8 cellular contexts compared by ENCODE assay signal in genomic region chrX:40108084-40108958, GRCh38. TPM values are rescaled to one million over a fixed set of nuclear protein-coding genes. Genes with fewer than 3 reads are reported as not detected.
A peak's percentile ranks its signal among the peaks of the same experiment; 100 is the strongest.
DNase-seq lines count a peak whose midpoint lies in the region; ATAC-seq and TF ChIP-seq lines count a peak whose summit lies in the region.

No MANE protein-coding gene starts in this region.

- H3K27me3 Mint-ChIP-seq in activated CD8-positive, alpha-beta T cell treated with anti-CD3 and anti-CD28 coated beads, Interleukin-2, amount 10 ng/mL, durations not matched to agents 7 days and 5 days (ENCODE audit: low read depth), result no peaks in the 10 kb centered on the region

- no peak for TF ChIP-seq CTCF in BJ (IDR thresholded peaks at IDR 0.05; ENCODE audit: insufficient read depth, low read depth, low read length)
- no peak for TF ChIP-seq CTCF in HFF-Myc (IDR thresholded peaks at IDR 0.05; ENCODE audit: low read depth, low read length, missing control alignments)
- no peak for TF ChIP-seq CTCF in left ventricle myocardium inferior (IDR thresholded peaks at IDR 0.05; ENCODE audit: borderline replicate concordance)
- TF ChIP-seq CTCF in psoas muscle (IDR thresholded peaks at IDR 0.05), result no peak

- H3K9me3 Mint-ChIP-seq in activated CD8-positive, alpha-beta T cell treated with anti-CD3 and anti-CD28 coated beads, Interleukin-2, amount 10 ng/mL, durations not matched to agents 7 days and 5 days (ENCODE audit: insufficient read depth), result no peaks in the 10 kb centered on the region

- DNase-seq in BJ (ENCODE audit: low read depth) (no peak), HFF-Myc (ENCODE audit: extremely low read depth, low read depth) (no peak), left ventricle myocardium inferior (peak; percentile 42), psoas muscle (peak; percentile 68 to 75)
- no peak for DNase-seq in activated CD8-positive, alpha-beta T cell treated with anti-CD3 and anti-CD28 coated beads, Interleukin-2, amount 10 ng/mL, durations not matched to agents 7 days and 5 days

- CTCF ChIA-PET in BJ (lab: Yijun Ruan, JAX), result no interaction called here
- CTCF ChIA-PET in activated CD8-positive, alpha-beta T cell treated with anti-CD3 and anti-CD28 coated beads, Interleukin-2, amount 10 ng/mL, durations not matched to agents 7 days and 5 days (lab: Charles Lee), result interaction anchor here (0.7 kb wide), 1 partner anchor 11 kb away, joined by 3 read pairs; the partner anchor contains the start of gene BCOR

- no peak overlapping the region for H3K27ac Mint-ChIP-seq in activated CD8-positive, alpha-beta T cell treated with anti-CD3 and anti-CD28 coated beads, Interleukin-2, amount 10 ng/mL, durations not matched to agents 7 days and 5 days

- H3K4me1 ChIP-seq in left ventricle myocardium inferior, result peaks cover 35% of the 10 kb centered on the region
- peaks cover 23% of the 10 kb centered on the region for H3K4me1 ChIP-seq in psoas muscle

- H3K4me3 ChIP-seq in BJ (ENCODE audit: low read depth, low read length), result peak overlapping the region; percentile 28
- peak overlapping the region; percentile 35 for H3K4me3 ChIP-seq in HFF-Myc (replicated peaks; ENCODE audit: low read depth, low read length)
- peak overlapping the region; percentile 72 for H3K4me3 ChIP-seq in left ventricle myocardium inferior
- H3K4me3 ChIP-seq in psoas muscle, result peak overlapping the region; percentile 67

- 9 to 13% (median 12%) methylated on average over 17 to 73 of the region's 73 CpGs for WGBS in psoas muscle, 3 donors

- no peaks in the 10 kb centered on the region for H3K27me3 ChIP-seq in BJ (ENCODE audit: control insufficient read depth, insufficient read depth, low read length)
- H3K27me3 ChIP-seq in left ventricle myocardium inferior (ENCODE audit: low read depth), result no peaks in the 10 kb centered on the region
- peaks cover 0 to 72% (median 0%) of the 10 kb centered on the region in 3 donors for H3K27me3 ChIP-seq in psoas muscle (ENCODE audit: insufficient read depth in 3 of 3, low read length in 2 of 3)

- peaks cover 28% of the 10 kb centered on the region for H3K4me1 Mint-ChIP-seq in activated CD8-positive, alpha-beta T cell treated with anti-CD3 and anti-CD28 coated beads, Interleukin-2, amount 10 ng/mL, durations not matched to agents 7 days and 5 days (ENCODE audit: low read depth)

- H3K4me3 Mint-ChIP-seq in activated CD8-positive, alpha-beta T cell treated with anti-CD3 and anti-CD28 coated beads, Interleukin-2, amount 10 ng/mL, durations not matched to agents 7 days and 5 days, result peak overlapping the region; percentile 56

- H3K36me3 ChIP-seq in BJ (ENCODE audit: control insufficient read depth, insufficient read depth, low read length) (no peaks in the 10 kb centered on the region), left ventricle myocardium inferior (no peaks in the 10 kb centered on the region), psoas muscle (ENCODE audit: insufficient read depth in 1 of 2, low read depth in 1 of 2) (no peaks in the 10 kb centered on the region)

- intact Hi-C loops in left ventricle myocardium inferior (cut with micrococcal nuclease) (no loop called here), psoas muscle (cut with DNase I) (loop anchor here in 1 of 2 donors (1.0 kb wide), 1 partner anchor 46 kb away; no protein-coding TSS in a partner anchor)

- POLR2A ChIA-PET in BJ (lab: Charles Lee), result no interaction called here
- POLR2A ChIA-PET in activated CD8-positive, alpha-beta T cell treated with anti-CD3 and anti-CD28 coated beads, Interleukin-2, amount 10 ng/mL, durations not matched to agents 7 days and 5 days (lab: Charles Lee), result interaction anchor here (0.5 kb wide), 1 partner anchor 58 kb away, joined by 3 read pairs; no protein-coding TSS in a partner anchor

- ATAC-seq in activated CD8-positive, alpha-beta T cell treated with anti-CD3 and anti-CD28 coated beads, Interleukin-2, amount 10 ng/mL, durations not matched to agents 7 days and 5 days, result no peak
- ATAC-seq in psoas muscle, result peak; percentile 40 to 55 (median 47)
- ATAC-seq in HG03469 (IDR thresholded peaks at IDR 0.05; ENCODE audit: unreplicated experiment), result no peak
- no peak for ATAC-seq in GM21723 (IDR thresholded peaks at IDR 0.05; ENCODE audit: unreplicated experiment)
- no peak for ATAC-seq in GM19395 (IDR thresholded peaks at IDR 0.05; ENCODE audit: unreplicated experiment)

- H3K27ac ChIP-seq in left ventricle myocardium inferior (replicated peaks), result peak overlapping the region; percentile 97
- H3K27ac ChIP-seq in psoas muscle, result peak overlapping the region; percentile 93

- H3K9me3 ChIP-seq in left ventricle myocardium inferior (replicated peaks) (no peaks in the 10 kb centered on the region), psoas muscle (no peaks in the 10 kb centered on the region)

- no peaks in the 10 kb centered on the region for H3K36me3 Mint-ChIP-seq in activated CD8-positive, alpha-beta T cell treated with anti-CD3 and anti-CD28 coated beads, Interleukin-2, amount 10 ng/mL, durations not matched to agents 7 days and 5 days (ENCODE audit: low read depth)

RNA-seq across cellular contexts. Expression of gene BCOR, which starts 10.6 kb away (rescaled TPM):
- polyA plus RNA-seq in BJ (2011; rRNA removed) (5.6 TPM in 2 replicates), psoas muscle (10 to 100 TPM in 2 of 3 donors, 1 to 10 TPM in 1; 6.4 to 14.2 (median 10.1) TPM)
- polyA minus RNA-seq in BJ (2011; rRNA and poly(A)+ RNA removed), result 10.2 and 16.9 TPM in 2 replicates
- 10 to 100 TPM; 41.5 to 45.5 TPM for total RNA-seq in activated CD8-positive, alpha-beta T cell treated with anti-CD3 and anti-CD28 coated beads, Interleukin-2, amount 10 ng/mL, durations not matched to agents 7 days and 5 days
- total RNA-seq in left ventricle myocardium inferior (15.1 TPM), psoas muscle (10 to 100 TPM; 18.3 to 24.3 (median 19.6) TPM)

Comparison
In these comparisons a context has a peak if more than half of its experiments do, and no peak if none do; other contexts are left out.
1. DNase-seq: peak in left ventricle myocardium inferior (single experiment) and psoas muscle (2 of 2); none in BJ (single experiment), HFF-Myc (single experiment) and activated CD8-positive, alpha-beta T cell treated with anti-CD3 and anti-CD28 coated beads, Interleukin-2, amount 10 ng/mL, durations not matched to agents 7 days and 5 days (single experiment).
2. ATAC-seq: peak in psoas muscle (4 of 4); none in activated CD8-positive, alpha-beta T cell treated with anti-CD3 and anti-CD28 coated beads, Interleukin-2, amount 10 ng/mL, durations not matched to agents 7 days and 5 days (single experiment), HG03469 (single experiment), GM21723 (single experiment) and GM19395 (single experiment).
3. Peak in every context shown above with its lines, with median percentiles within 50 percentile points of each other: H3K4me3 ChIP-seq.